1 cellular context compared by ENCODE assay signal in the genomic region with DNA sequence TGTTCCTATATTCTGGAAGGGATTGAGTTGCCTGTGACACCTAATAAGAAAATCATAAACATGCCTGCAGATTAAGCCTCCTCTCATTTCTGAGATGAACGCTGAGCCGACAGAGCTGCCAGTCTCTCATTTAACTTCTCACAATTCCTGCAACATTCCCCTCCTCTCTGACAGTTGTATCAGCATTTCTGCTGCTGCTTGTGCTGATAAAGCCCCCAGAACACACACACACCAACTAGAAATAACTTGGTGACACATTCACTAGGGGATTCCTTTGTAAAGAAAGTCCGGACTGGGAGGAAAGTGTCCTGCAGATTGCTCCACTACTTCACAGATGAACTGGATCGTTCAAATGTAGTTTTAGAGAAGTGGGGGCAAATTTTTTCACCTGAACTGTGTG.
TF ChIP-seq lines count a peak whose summit lies in the region.

No MANE protein-coding gene starts in this region.

TF ChIP-seq in GM23338, 12 proteins besides CTCF, POLR2A, EP300 and RAD21 (continued from another document):
- TF ChIP-seq JUNB (IDR thresholded peaks at IDR 0.05; ENCODE audit: unreplicated experiment) (no peak), ZNF114 (CRISPR knock-in tag; IDR thresholded peaks at IDR 0.05) (no peak)
TF ChIP-seq in GM23338: peak in this region for 0.
